In genomic region chr5:60844429-60844890, GRCh38 we compare ENCODE assay signal across 8 cellular contexts. TPM values are rescaled to one million over a fixed set of nuclear protein-coding genes. Genes with fewer than 3 reads are reported as not detected.
DNase-seq lines count a peak whose midpoint lies in the region; ATAC-seq and TF ChIP-seq lines count a peak whose summit lies in the region.

No MANE protein-coding gene starts in this region.

- no peaks in the 10 kb centered on the region for H3K9me3 ChIP-seq in smooth muscle cell (replicated peaks; ENCODE audit: low read depth)

- no peaks in the 10 kb centered on the region for H3K79me2 ChIP-seq in smooth muscle cell (ENCODE audit: low read depth)

- no peaks in the 10 kb centered on the region for H3K4me1 ChIP-seq in smooth muscle cell (ENCODE audit: low read depth)

- H3K36me3 Mint-ChIP-seq in activated T-cell treated with anti-CD3 and anti-CD28 coated beads, Interleukin-2, amount 50 U/mL, for 24 hours (ENCODE audit: low read depth) = no peaks in the 10 kb centered on the region

- H3K4me1 Mint-ChIP-seq in activated T-cell treated with anti-CD3 and anti-CD28 coated beads, Interleukin-2, amount 50 U/mL, for 24 hours (ENCODE audit: low read depth) = peaks cover 11% of the 10 kb centered on the region

- TF ChIP-seq CTCF in VCaP (conservative IDR thresholded peaks at IDR 0.05) (peak; percentile 38), smooth muscle cell (IDR thresholded peaks at IDR 0.05; ENCODE audit: borderline replicate concordance, insufficient read depth, poor library complexity, severe bottlenecking) (no peak)

- H3K36me3 ChIP-seq in smooth muscle cell (ENCODE audit: low read depth) = no peaks in the 10 kb centered on the region

- no peaks in the 10 kb centered on the region for H3F3A ChIP-seq in smooth muscle cell (ENCODE audit: low read depth)

- H3K4me2 ChIP-seq in smooth muscle cell = peak overlapping the region; percentile 98

- H3K4me3 ChIP-seq in smooth muscle cell = peak overlapping the region; percentile 92

- H3K9me3 Mint-ChIP-seq in activated T-cell treated with anti-CD3 and anti-CD28 coated beads, Interleukin-2, amount 50 U/mL, for 24 hours = no peaks in the 10 kb centered on the region

- peak overlapping the region; percentile 67 for H3K4me3 Mint-ChIP-seq in activated T-cell treated with anti-CD3 and anti-CD28 coated beads, Interleukin-2, amount 50 U/mL, for 24 hours

- 4% methylated on average over 12 of the region's 20 CpGs for WGBS in smooth muscle cell (ENCODE audit: low lambda C conversion rate)

- H2AFZ ChIP-seq in smooth muscle cell (ENCODE audit: low read depth) = no peak overlapping the region

- H4K20me1 ChIP-seq in smooth muscle cell (ENCODE audit: low read depth) = no peaks in the 10 kb centered on the region

- ATAC-seq in GM21423 (IDR thresholded peaks at IDR 0.05; ENCODE audit: unreplicated experiment) = no peak
- ATAC-seq in GM18511 (IDR thresholded peaks at IDR 0.05; ENCODE audit: unreplicated experiment) = no peak
- ATAC-seq in HG02588 (IDR thresholded peaks at IDR 0.05; ENCODE audit: unreplicated experiment) = no peak

- H3K27me3 Mint-ChIP-seq in activated T-cell treated with anti-CD3 and anti-CD28 coated beads, Interleukin-2, amount 50 U/mL, for 24 hours = peaks cover 66% of the 10 kb centered on the region

- no peak overlapping the region for H3K27ac Mint-ChIP-seq in activated T-cell treated with anti-CD3 and anti-CD28 coated beads, Interleukin-2, amount 50 U/mL, for 24 hours

- H3K27ac ChIP-seq in VCaP (peak overlapping the region; percentile 84), smooth muscle cell (ENCODE audit: low read depth) (no peak overlapping the region)

- no peak for DNase-seq in activated T-cell treated with anti-CD3 and anti-CD28 coated beads, Interleukin-2, amount 50 U/mL, for 24 hours
- DNase-seq in activated T-cell treated with anti-CD3 and anti-CD28 coated beads, Interleukin-2, amount 50 U/mL, for 1 hour = no peak
- DNase-seq in hepatic stellate cell (ENCODE audit: low spot score) (peak; percentile 18), smooth muscle cell (lab: John Stamatoyannopoulos, UW; ENCODE audit: unreplicated experiment) (no peak)

- peaks cover 69% of the 10 kb centered on the region for H3K27me3 ChIP-seq in smooth muscle cell (ENCODE audit: low read depth)

- peak overlapping the region; percentile 12 for H3K9ac ChIP-seq in smooth muscle cell (ENCODE audit: low read depth)

RNA-seq across cellular contexts. Expression of gene ELOVL7, which starts 0.4 kb away (rescaled TPM):
- 3.6 and 5.0 TPM in 2 replicates for total RNA-seq in smooth muscle cell
- polyA plus RNA-seq in smooth muscle cell = 1.0 and 1.3 TPM in 2 replicates
